ENCODE assay signal across 1 cellular context in the genomic region with DNA sequence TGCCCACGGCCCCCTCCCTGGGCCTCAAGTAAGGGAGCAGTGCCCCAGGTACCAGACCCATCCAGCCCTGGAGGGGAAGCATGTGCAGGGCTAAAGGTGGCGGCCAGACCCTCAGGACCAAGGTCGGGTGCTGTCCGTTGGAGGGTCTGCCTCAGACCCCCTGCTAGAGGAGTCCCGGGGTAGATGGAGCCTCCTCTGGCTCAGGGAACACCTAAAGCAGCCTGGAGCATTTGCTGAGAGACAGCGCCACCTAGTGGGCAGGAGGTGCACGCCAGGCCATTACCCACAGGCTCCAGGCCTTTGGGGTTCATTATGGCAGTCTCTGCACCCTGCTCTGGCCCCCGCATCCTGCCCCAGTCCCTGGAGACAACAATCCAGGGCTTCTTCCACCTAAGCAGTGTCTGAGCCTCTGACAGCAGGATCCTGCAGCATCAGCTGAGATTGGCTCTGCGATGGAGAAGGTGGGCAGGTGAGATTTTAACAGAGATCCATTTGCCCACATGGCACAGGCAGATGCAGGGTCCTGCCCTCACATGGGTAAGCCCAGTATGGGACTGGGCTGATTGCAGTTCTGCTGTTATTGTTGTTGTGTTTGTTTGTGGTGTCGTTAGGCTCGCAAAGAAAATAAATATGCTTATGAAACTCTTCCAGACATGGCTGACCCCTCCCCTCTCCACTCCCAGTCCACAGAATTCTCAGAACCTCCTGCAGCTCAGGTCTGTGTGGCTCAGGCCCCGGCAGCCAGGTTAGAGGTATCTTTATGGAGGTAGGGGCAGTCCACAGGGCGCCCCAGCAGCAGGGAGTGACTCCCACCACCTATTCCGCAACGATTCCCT.
TF ChIP-seq lines count a peak whose summit lies in the region.

No MANE protein-coding gene starts in this region.

TF ChIP-seq in IMR-90, 13 proteins besides CTCF, POLR2A, EP300 and RAD21 (continued from another document):
- TF ChIP-seq, protein P1, sequence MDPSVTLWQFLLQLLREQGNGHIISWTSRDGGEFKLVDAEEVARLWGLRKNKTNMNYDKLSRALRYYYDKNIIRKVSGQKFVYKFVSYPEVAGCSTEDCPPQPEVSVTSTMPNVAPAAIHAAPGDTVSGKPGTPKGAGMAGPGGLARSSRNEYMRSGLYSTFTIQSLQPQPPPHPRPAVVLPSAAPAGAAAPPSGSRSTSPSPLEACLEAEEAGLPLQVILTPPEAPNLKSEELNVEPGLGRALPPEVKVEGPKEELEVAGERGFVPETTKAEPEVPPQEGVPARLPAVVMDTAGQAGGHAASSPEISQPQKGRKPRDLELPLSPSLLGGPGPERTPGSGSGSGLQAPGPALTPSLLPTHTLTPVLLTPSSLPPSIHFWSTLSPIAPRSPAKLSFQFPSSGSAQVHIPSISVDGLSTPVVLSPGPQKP (IDR thresholded peaks at IDR 0.05; ENCODE audit: borderline replicate concordance, low read depth, low read length), result no peak
- TF ChIP-seq BHLHE40 (IDR thresholded peaks at IDR 0.05; ENCODE audit: low read depth, low read length), result no peak
